Comparison of ENCODE assay signal across 1 cellular context in genomic region chr15:74627766-74628165, GRCh38.
TF ChIP-seq lines count a peak whose summit lies in the region.

No MANE protein-coding gene starts in this region.

TF ChIP-seq in GM12878, 131 proteins besides CTCF, POLR2A, EP300 and RAD21:
- TF ChIP-seq ZNF384 (IDR thresholded peaks at IDR 0.05; ENCODE audit: borderline replicate concordance, low read depth, low read length), result no peak
- TF ChIP-seq ZNF207 (IDR thresholded peaks at IDR 0.05; ENCODE audit: borderline replicate concordance), result no peak
- TF ChIP-seq, protein P1, sequence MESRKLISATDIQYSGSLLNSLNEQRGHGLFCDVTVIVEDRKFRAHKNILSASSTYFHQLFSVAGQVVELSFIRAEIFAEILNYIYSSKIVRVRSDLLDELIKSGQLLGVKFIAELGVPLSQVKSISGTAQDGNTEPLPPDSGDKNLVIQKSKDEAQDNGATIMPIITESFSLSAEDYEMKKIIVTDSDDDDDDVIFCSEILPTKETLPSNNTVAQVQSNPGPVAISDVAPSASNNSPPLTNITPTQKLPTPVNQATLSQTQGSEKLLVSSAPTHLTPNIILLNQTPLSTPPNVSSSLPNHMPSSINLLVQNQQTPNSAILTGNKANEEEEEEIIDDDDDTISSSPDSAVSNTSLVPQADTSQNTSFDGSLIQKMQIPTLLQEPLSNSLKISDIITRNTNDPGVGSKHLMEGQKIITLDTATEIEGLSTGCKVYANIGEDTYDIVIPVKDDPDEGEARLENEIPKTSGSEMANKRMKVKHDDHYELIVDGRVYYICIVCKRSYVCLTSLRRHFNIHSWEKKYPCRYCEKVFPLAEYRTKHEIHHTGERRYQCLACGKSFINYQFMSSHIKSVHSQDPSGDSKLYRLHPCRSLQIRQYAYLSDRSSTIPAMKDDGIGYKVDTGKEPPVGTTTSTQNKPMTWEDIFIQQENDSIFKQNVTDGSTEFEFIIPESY (IDR thresholded peaks at IDR 0.05), result no peak
- no peak for TF ChIP-seq RUNX3 (IDR thresholded peaks at IDR 0.05; ENCODE audit: low read length)
- no peak for TF ChIP-seq NFYA (IDR thresholded peaks at IDR 0.05; ENCODE audit: borderline replicate concordance, low read depth, low read length)
- TF ChIP-seq SMC3 (IDR thresholded peaks at IDR 0.05; ENCODE audit: borderline replicate concordance, low read length), result no peak
- TF ChIP-seq, protein P2, sequence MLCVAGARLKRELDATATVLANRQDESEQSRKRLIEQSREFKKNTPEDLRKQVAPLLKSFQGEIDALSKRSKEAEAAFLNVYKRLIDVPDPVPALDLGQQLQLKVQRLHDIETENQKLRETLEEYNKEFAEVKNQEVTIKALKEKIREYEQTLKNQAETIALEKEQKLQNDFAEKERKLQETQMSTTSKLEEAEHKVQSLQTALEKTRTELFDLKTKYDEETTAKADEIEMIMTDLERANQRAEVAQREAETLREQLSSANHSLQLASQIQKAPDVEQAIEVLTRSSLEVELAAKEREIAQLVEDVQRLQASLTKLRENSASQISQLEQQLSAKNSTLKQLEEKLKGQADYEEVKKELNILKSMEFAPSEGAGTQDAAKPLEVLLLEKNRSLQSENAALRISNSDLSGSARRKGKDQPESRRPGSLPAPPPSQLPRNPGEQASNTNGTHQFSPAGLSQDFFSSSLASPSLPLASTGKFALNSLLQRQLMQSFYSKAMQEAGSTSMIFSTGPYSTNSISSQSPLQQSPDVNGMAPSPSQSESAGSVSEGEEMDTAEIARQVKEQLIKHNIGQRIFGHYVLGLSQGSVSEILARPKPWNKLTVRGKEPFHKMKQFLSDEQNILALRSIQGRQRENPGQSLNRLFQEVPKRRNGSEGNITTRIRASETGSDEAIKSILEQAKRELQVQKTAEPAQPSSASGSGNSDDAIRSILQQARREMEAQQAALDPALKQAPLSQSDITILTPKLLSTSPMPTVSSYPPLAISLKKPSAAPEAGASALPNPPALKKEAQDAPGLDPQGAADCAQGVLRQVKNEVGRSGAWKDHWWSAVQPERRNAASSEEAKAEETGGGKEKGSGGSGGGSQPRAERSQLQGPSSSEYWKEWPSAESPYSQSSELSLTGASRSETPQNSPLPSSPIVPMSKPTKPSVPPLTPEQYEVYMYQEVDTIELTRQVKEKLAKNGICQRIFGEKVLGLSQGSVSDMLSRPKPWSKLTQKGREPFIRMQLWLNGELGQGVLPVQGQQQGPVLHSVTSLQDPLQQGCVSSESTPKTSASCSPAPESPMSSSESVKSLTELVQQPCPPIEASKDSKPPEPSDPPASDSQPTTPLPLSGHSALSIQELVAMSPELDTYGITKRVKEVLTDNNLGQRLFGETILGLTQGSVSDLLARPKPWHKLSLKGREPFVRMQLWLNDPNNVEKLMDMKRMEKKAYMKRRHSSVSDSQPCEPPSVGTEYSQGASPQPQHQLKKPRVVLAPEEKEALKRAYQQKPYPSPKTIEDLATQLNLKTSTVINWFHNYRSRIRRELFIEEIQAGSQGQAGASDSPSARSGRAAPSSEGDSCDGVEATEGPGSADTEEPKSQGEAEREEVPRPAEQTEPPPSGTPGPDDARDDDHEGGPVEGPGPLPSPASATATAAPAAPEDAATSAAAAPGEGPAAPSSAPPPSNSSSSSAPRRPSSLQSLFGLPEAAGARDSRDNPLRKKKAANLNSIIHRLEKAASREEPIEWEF (IDR thresholded peaks at IDR 0.05; ENCODE audit: insufficient replicate concordance, low read depth, low read length), result no peak
- TF ChIP-seq RELA (IDR thresholded peaks at IDR 0.05; ENCODE audit: borderline replicate concordance, partially characterized antibody), result no peak
- no peak for TF ChIP-seq RCOR1 (conservative IDR thresholded peaks at IDR 0.05; ENCODE audit: low read depth, low read length)
- no peak for TF ChIP-seq USF2 (IDR thresholded peaks at IDR 0.05; ENCODE audit: borderline replicate concordance, low read depth, low read length)
- TF ChIP-seq MYB (IDR thresholded peaks at IDR 0.05; ENCODE audit: borderline replicate concordance, low read depth, low read length), result no peak
- TF ChIP-seq MTA2 (IDR thresholded peaks at IDR 0.05; ENCODE audit: low read depth), result no peak
- no peak for TF ChIP-seq SIX5 (IDR thresholded peaks at IDR 0.05; ENCODE audit: low read depth, low read length, severe bottlenecking)
